Comparison of ENCODE assay signal across 1 cellular context in genomic region chr7:30841025-30841735, GRCh38.
TF ChIP-seq lines count a peak whose summit lies in the region.

No MANE protein-coding gene starts in this region.

TF ChIP-seq in K562, 482 proteins besides CTCF, POLR2A, EP300 and RAD21 (continued from another document):
- TF ChIP-seq, protein P1, sequence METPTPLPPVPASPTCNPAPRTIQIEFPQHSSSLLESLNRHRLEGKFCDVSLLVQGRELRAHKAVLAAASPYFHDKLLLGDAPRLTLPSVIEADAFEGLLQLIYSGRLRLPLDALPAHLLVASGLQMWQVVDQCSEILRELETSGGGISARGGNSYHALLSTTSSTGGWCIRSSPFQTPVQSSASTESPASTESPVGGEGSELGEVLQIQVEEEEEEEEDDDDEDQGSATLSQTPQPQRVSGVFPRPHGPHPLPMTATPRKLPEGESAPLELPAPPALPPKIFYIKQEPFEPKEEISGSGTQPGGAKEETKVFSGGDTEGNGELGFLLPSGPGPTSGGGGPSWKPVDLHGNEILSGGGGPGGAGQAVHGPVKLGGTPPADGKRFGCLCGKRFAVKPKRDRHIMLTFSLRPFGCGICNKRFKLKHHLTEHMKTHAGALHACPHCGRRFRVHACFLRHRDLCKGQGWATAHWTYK (CRISPR knock-in tag; IDR thresholded peaks at IDR 0.05): no peak
- no peak for TF ChIP-seq NFYB (IDR thresholded peaks at IDR 0.05; ENCODE audit: extremely low read depth, insufficient read length)
